Comparison of ENCODE assay signal across 8 cellular contexts in the genomic region with DNA sequence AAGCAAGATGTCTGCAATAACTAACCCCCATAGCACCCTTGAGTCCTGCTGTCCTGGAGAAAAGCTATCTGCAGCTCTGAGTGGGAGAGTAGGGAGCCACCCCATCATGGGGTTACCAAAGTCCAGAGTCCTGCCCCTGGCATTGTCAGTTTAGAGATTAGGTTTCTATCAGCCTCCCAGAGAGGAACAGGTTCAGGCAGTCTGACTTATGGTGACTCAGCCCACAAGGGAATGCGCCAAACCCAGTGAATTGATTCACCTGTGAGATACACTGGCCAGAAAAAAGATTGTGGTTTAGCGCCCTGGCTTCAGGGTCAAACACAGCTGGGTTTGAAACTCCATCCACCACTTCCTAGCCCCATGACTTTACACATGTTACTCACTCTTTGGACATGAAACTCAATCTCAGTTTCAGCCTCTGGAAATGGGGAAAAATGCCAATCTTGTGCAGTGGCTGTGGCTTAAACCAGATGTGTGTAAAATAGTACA.
DNase-seq lines count a peak whose midpoint lies in the region; ATAC-seq, FAIRE-seq and TF ChIP-seq lines count a peak whose summit lies in the region.

No MANE protein-coding gene starts in this region.

- H2BK20ac ChIP-seq in H1 (ENCODE audit: low read length): peak overlapping the region; percentile 96

- H2BK15ac ChIP-seq in H1 (ENCODE audit: low read length): peak overlapping the region; percentile 66; the same call in 1 of the 2 replicates

- peaks cover 47% of the 10 kb centered on the region for H3K27me3 Mint-ChIP-seq in nephron progenitor cell (ENCODE audit: low read depth, poor library complexity)

- DNase-seq in ELF-1 (ENCODE audit: low read depth, low spot score) (peak; percentile 75), MG63 (peak; percentile 95), H1 (ENCODE audit: low read depth in 1 of 2, low spot score in 2 of 2) (no peak), skeletal muscle cell (ENCODE audit: low read depth) (peak; percentile 89), NCI-H1694 treated with DMSO at 0.1 percent for 48 hours (lab: John Stamatoyannopoulos, UW) (no peak), nephron progenitor cell (no peak)

- WGBS in H1 (ENCODE audit: extremely low coverage in 1 of 2, insufficient coverage in 1 of 2, insufficient read length in 1 of 2, insufficient replicate concordance in 2 of 2, low coverage in 1 of 2, low lambda C conversion rate in 2 of 2, missing lambda C conversion rate in 1 of 2), 2 experiments: 71% methylated on average over 2 of the region's 2 CpGs; no CpG with 5 or more reads in 1 of the 2 experiments

- TF ChIP-seq POLR2A in H1 (IDR thresholded peaks at IDR 0.05; ENCODE audit: control extremely low read depth in 1 of 2, low read depth in 2 of 2, low read length in 2 of 2): no peak

- no peak for TF ChIP-seq EP300 in H1 (IDR thresholded peaks at IDR 0.05; ENCODE audit: borderline replicate concordance in 1 of 2, low read depth in 2 of 2, low read length in 2 of 2)

- no peak overlapping the region for H2BK5ac ChIP-seq in H1 (ENCODE audit: low read depth, low read length)

- H3K14ac ChIP-seq in H1 (ENCODE audit: insufficient read length): no peak overlapping the region

- peaks cover 3 to 22% (median 11%) of the 10 kb centered on the region in 4 experiments for H3K4me1 ChIP-seq in H1 (replicated peaks in 1 of 4; ENCODE audit: control insufficient read depth in 3 of 4, insufficient read depth in 4 of 4, low read length in 3 of 4)

- peak; percentile 64 for ATAC-seq in GM21390 (IDR thresholded peaks at IDR 0.05; ENCODE audit: unreplicated experiment)
- ATAC-seq in HG02973 (IDR thresholded peaks at IDR 0.05; ENCODE audit: unreplicated experiment): no peak

- no peak overlapping the region for H3K4me3 Mint-ChIP-seq in nephron progenitor cell

- no peak overlapping the region for H3K23ac ChIP-seq in H1 (ENCODE audit: insufficient read length)

- H3K9me3 ChIP-seq in MG63: no peaks in the 10 kb centered on the region
- H3K9me3 ChIP-seq in H1 (ENCODE audit: insufficient read depth in 2 of 2, low read depth in 1 of 2, low read length in 1 of 2): no peaks in the 10 kb centered on the region

- no peak overlapping the region for H3K4ac ChIP-seq in H1 (replicated peaks; ENCODE audit: insufficient read length, low read depth, low read length)

- no peak overlapping the region for H4K8ac ChIP-seq in H1 (ENCODE audit: extremely low read depth, insufficient read depth, low read length)

- no peak overlapping the region for H3K27ac ChIP-seq in H1 (ENCODE audit: low read depth, low read length)

- H3K36me3 Mint-ChIP-seq in nephron progenitor cell (ENCODE audit: low read depth): no peaks in the 10 kb centered on the region

- peak overlapping the region; percentile 53; the same call in 1 of the 2 replicates for H3K18ac ChIP-seq in H1 (ENCODE audit: extremely low read depth, low read length)

- no peak for FAIRE-seq in H1 (lab: Jason Lieb, UNC)

- no peak overlapping the region for H3K9ac ChIP-seq in H1 (replicated peaks in 1 of 4; ENCODE audit: extremely low read depth in 1 of 4, low read depth in 3 of 4, low read length in 3 of 4)

- H2AFZ ChIP-seq in H1 (ENCODE audit: low read length): no peak overlapping the region

- peak overlapping the region; percentile 61 for H4K91ac ChIP-seq in H1 (replicated peaks; ENCODE audit: insufficient read length, low read length)

- no peak overlapping the region for H4K5ac ChIP-seq in H1 (ENCODE audit: insufficient read length, low read depth, low read length)

- no peak overlapping the region for H3K4me2 ChIP-seq in H1 (ENCODE audit: insufficient read depth in 1 of 2, low read depth in 2 of 2, low read length in 2 of 2)

- no peak for TF ChIP-seq RAD21 in H1 (IDR thresholded peaks at IDR 0.05 in 1 of 2, conservative IDR thresholded peaks at IDR 0.05 in 1 of 2; ENCODE audit: low read depth in 2 of 2, low read length in 2 of 2)

- no peaks in the 10 kb centered on the region for H3K9me3 Mint-ChIP-seq in nephron progenitor cell

- TF ChIP-seq CTCF in H1 (IDR thresholded peaks at IDR 0.05; ENCODE audit: control extremely low read depth in 1 of 3, insufficient read depth in 1 of 3, low read depth in 1 of 3, low read length in 3 of 3) (no peak), nephron progenitor cell (IDR thresholded peaks at IDR 0.05) (no peak)

- H3K27ac Mint-ChIP-seq in nephron progenitor cell: no peak overlapping the region

- peaks cover 65% of the 10 kb centered on the region for H3K4me1 Mint-ChIP-seq in nephron progenitor cell

- H3K23me2 ChIP-seq in H1 (ENCODE audit: low read depth, low read length): no peaks in the 10 kb centered on the region

- H3K79me2 ChIP-seq in H1 (ENCODE audit: control insufficient read depth in 1 of 2, insufficient read depth in 2 of 2, low read length in 2 of 2): no peaks in the 10 kb centered on the region

- H3K56ac ChIP-seq in H1 (replicated peaks; ENCODE audit: insufficient read length, low read depth, low read length): no peak overlapping the region

- H2BK12ac ChIP-seq in H1 (ENCODE audit: low read depth, low read length): peak overlapping the region; percentile 80; the same call in 1 of the 2 replicates

- no peak overlapping the region for H2AK5ac ChIP-seq in H1 (ENCODE audit: low read depth, low read length)

- H2BK120ac ChIP-seq in H1 (replicated peaks; ENCODE audit: low read depth, low read length): no peak overlapping the region

- H3K79me1 ChIP-seq in H1 (ENCODE audit: low read depth, low read length): no peaks in the 10 kb centered on the region

- CTCF ChIA-PET in H1 (lab: Charles Lee; ENCODE audit: partially characterized antibody): interaction anchor here (0.7 to 2.2 kb wide), 8 partner anchors 10 to 266 kb away, joined by 3 to 7 read pairs (median 3); no protein-coding TSS in a partner anchor

- H3K36me3 ChIP-seq in MG63 (no peaks in the 10 kb centered on the region), H1 (ENCODE audit: control insufficient read depth in 2 of 4, insufficient read depth in 4 of 4, low read length in 3 of 4) (no peaks in the 10 kb centered on the region)

- H3K4me3 ChIP-seq in MG63 (no peak overlapping the region), H1 (ENCODE audit: extremely low read depth in 1 of 4, insufficient read depth in 2 of 4, low read depth in 3 of 4, low read length in 4 of 4) (no peak overlapping the region), skeletal muscle cell (ENCODE audit: low read depth, low read length) (no peak overlapping the region)

- no peaks in the 10 kb centered on the region for H4K20me1 ChIP-seq in H1 (replicated peaks in 1 of 2; ENCODE audit: control insufficient read depth in 1 of 2, insufficient read depth in 2 of 2, low read length in 2 of 2)

- POLR2A ChIA-PET in H1 (lab: Charles Lee; ENCODE audit: partially characterized antibody): no interaction called here

- H3K27me3 ChIP-seq in MG63 (no peaks in the 10 kb centered on the region), H1 (replicated peaks in 1 of 4; ENCODE audit: control insufficient read depth in 3 of 4, extremely low read depth in 1 of 4, insufficient read depth in 3 of 4, low read length in 3 of 4) (peaks cover 0 to 37% (median 26%) of the 10 kb centered on the region in 4 experiments; a peak in 6 of 7 replicates)

TF ChIP-seq in H1, 55 proteins besides CTCF, POLR2A, EP300 and RAD21:
- TF ChIP-seq ZNF274 (IDR thresholded peaks at IDR 0.05; ENCODE audit: borderline replicate concordance, extremely low read depth, low read length) (no peak), SP4 (IDR thresholded peaks at IDR 0.05; ENCODE audit: low read length) (no peak), KDM1A (IDR thresholded peaks at IDR 0.05; ENCODE audit: borderline replicate concordance, low read length) (no peak), CBX8 (IDR thresholded peaks at IDR 0.05; ENCODE audit: borderline replicate concordance, low read depth, low read length) (no peak), NRF1 (IDR thresholded peaks at IDR 0.05; ENCODE audit: low read depth, low read length) (no peak), TBP (IDR thresholded peaks at IDR 0.05; ENCODE audit: low read depth, low read length) (no peak), TCF12 (IDR thresholded peaks at IDR 0.05; ENCODE audit: low read depth, low read length) (no peak), CTBP2 (IDR thresholded peaks at IDR 0.05; ENCODE audit: borderline replicate concordance, insufficient read depth, insufficient read length, low read length) (no peak), RNF2 (IDR thresholded peaks at IDR 0.05; ENCODE audit: borderline replicate concordance, low read depth, low read length, missing control alignments, poor library complexity, severe bottlenecking) (no peak)

Comparison
In these comparisons a context has a peak if more than half of its experiments do, and no peak if none do; other contexts are left out.
1. DNase-seq: peak in ELF-1 (single experiment), MG63 (single experiment) and skeletal muscle cell (single experiment); none in H1 (0 of 2), NCI-H1694 treated with DMSO at 0.1 percent for 48 hours (single experiment) and nephron progenitor cell (single experiment).